In the genomic region with DNA sequence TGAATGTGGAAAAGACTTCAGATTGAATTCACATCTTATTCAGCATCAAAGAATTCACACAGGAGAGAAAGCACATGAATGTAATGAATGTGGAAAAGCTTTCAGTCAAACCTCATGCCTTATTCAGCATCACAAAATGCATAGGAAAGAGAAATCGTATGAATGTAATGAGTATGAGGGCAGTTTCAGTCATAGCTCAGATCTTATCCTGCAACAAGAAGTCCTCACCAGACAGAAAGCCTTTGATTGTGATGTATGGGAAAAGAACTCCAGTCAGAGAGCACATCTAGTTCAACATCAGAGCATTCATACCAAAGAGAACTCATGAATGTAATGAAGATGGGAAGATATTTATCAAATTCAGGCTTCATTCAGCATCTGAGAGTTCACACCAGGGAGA, we compare ENCODE assay signal across 16 cellular contexts. TPM values are rescaled to one million over a fixed set of nuclear protein-coding genes. Genes with fewer than 3 reads are reported as not detected.
DNase-seq lines count a peak whose midpoint lies in the region; ATAC-seq, FAIRE-seq and TF ChIP-seq lines count a peak whose summit lies in the region.
"Had no signal": no experiment of that assay in that cellular context is flagged by ENCODE, and none has a peak within 500 bp of the region (broad histone marks: within the 10 kb centered on the region; RNA-seq: fewer than 3 reads in every experiment).

No MANE protein-coding gene starts in this region.

- TF ChIP-seq EP300 in HepG2 (IDR thresholded peaks at IDR 0.05; ENCODE audit: low read depth in 2 of 2, low read length in 2 of 2) (no peak), HepG2 (CRISPR knock-in tag; IDR thresholded peaks at IDR 0.05; ENCODE audit: borderline replicate concordance) (no peak)

- H2AFZ ChIP-seq in HepG2 (ENCODE audit: low read length), result no peak overlapping the region
- H2AFZ ChIP-seq in keratinocyte (ENCODE audit: control insufficient read depth, low read length), result no peak overlapping the region
- H2AFZ ChIP-seq: GM23338 had no signal

- no peak for DNase-seq in activated CD4-positive, alpha-beta T cell treated with anti-CD3 and anti-CD28 coated beads for 36 hours
- no peak for DNase-seq in activated CD4-positive, alpha-beta T cell treated with anti-CD3 and anti-CD28 coated beads, Interleukin-2, amount 50 U/mL, for 1 hour
- DNase-seq in HepG2 (ENCODE audit: low spot score) (no peak), right lobe of liver (no peak), keratinocyte (ENCODE audit: low read depth, low spot score) (no peak), brain microvascular endothelial cell (no peak), AML-193 (lab: John Stamatoyannopoulos, UW) (no peak)
- DNase-seq: Calu3; CD4-positive, CD25-positive, alpha-beta regulatory T cell; DMS 273 treated with DMSO at 0.1 percent for 48 hours; H7 had no signal

- no peak for ATAC-seq in activated CD4-positive, alpha-beta T cell treated with anti-CD3 and anti-CD28 coated beads for 36 hours
- no peak for ATAC-seq in HepG2
- no peak for ATAC-seq in right lobe of liver
- ATAC-seq: GM23338 had no signal

- in situ Hi-C loops in HepG2 (cut with HindIII; ENCODE audit: extremely low pct_ligation_motif_present, low pct_unique_long_range_greater_than_20kb) (no loop called here), brain microvascular endothelial cell (cut with HindIII; ENCODE audit: low pct_ligation_motif_present, low sequenced_read_pairs) (no loop called here)

- H3K9ac ChIP-seq in HepG2 (ENCODE audit: insufficient read depth, low read depth, low read length), result no peak overlapping the region
- no peak overlapping the region for H3K9ac ChIP-seq in keratinocyte (ENCODE audit: control insufficient read depth, extremely low read depth, insufficient read depth, low read length)
- H3K9ac ChIP-seq: BLaER1 had no signal

- FAIRE-seq in HepG2 (lab: Jason Lieb, UNC) (no peak), keratinocyte (lab: Jason Lieb, UNC) (peak; percentile 5)
- FAIRE-seq: GM18507 had no signal

- no peaks in the 10 kb centered on the region for H3K9me3 ChIP-seq in HepG2 (ENCODE audit: low read length)
- H3K9me3 ChIP-seq in right lobe of liver, result no peaks in the 10 kb centered on the region
- no peaks in the 10 kb centered on the region for H3K9me3 ChIP-seq in keratinocyte (ENCODE audit: control insufficient read depth, low read depth, low read length)
- H3K9me3 ChIP-seq: BLaER1 had no signal

- H3K27ac ChIP-seq in HepG2 (ENCODE audit: extremely low read length, insufficient read depth, low read length) (no peak overlapping the region), right lobe of liver (no peak overlapping the region), keratinocyte (ENCODE audit: control insufficient read depth, insufficient read depth, low read length) (no peak overlapping the region), brain microvascular endothelial cell (no peak overlapping the region)
- H3K27ac ChIP-seq: 22Rv1, BLaER1 had no signal

- peak overlapping the region; percentile 55 for H3K27ac Mint-ChIP-seq in activated CD4-positive, alpha-beta T cell treated with anti-CD3 and anti-CD28 coated beads for 36 hours
- H3K27ac Mint-ChIP-seq: GM23338 had no signal

- POLR2A ChIA-PET in activated CD4-positive, alpha-beta T cell treated with anti-CD3 and anti-CD28 coated beads for 36 hours (lab: Charles Lee), result no interaction called here
- POLR2A ChIA-PET in HepG2 (lab: Yijun Ruan, JAX), result interaction anchor here (0.7 to 1.9 kb wide), 2 partner anchors 10 to 69 kb away, joined by 3 to 4 read pairs; a partner anchor contains a TSS

- dilution Hi-C loops in keratinocyte (cut with MboI; ENCODE audit: extremely low pct_ligation_motif_present, low sequenced_read_pairs), result no loop called here

- BruUV-seq in HepG2 (replicated peaks; lab: Mats Ljungman, UMichigan), result no TSS peak

- intact Hi-C loops in activated CD4-positive, alpha-beta T cell treated with anti-CD3 and anti-CD28 coated beads for 36 hours (cut with DNase I, micrococcal nuclease), result no loop called here
- intact Hi-C loops in HepG2 (cut with micrococcal nuclease; ENCODE audit: unreplicated experiment) (no loop called here), right lobe of liver (cut with DNase I) (no loop called here)

- no peak for TF ChIP-seq RAD21 in HepG2 (CRISPR knock-in tag; IDR thresholded peaks at IDR 0.05)

- no peaks in the 10 kb centered on the region for H3K27me3 Mint-ChIP-seq in activated CD4-positive, alpha-beta T cell treated with anti-CD3 and anti-CD28 coated beads for 36 hours
- H3K27me3 Mint-ChIP-seq: CD4-positive, CD25-positive, alpha-beta regulatory T cell; IgD-negative memory B cell had no signal

- TF ChIP-seq CTCF in HepG2 (CRISPR knock-in tag; IDR thresholded peaks at IDR 0.05) (no peak), right lobe of liver (IDR thresholded peaks at IDR 0.05) (no peak), keratinocyte (optimal IDR thresholded peaks at IDR 0.05 in 1 of 3, IDR thresholded peaks at IDR 0.05 in 1 of 3, conservative IDR thresholded peaks at IDR 0.05 in 1 of 3; ENCODE audit: extremely low read depth in 1 of 3, insufficient read depth in 2 of 3, low read length in 3 of 3) (no peak), brain microvascular endothelial cell (IDR thresholded peaks at IDR 0.05; ENCODE audit: low read depth, low read length, missing control alignments) (no peak)

- no peaks in the 10 kb centered on the region for H3K9me3 Mint-ChIP-seq in activated CD4-positive, alpha-beta T cell treated with anti-CD3 and anti-CD28 coated beads for 36 hours (ENCODE audit: low read depth)
- H3K9me3 Mint-ChIP-seq: CD4-positive, CD25-positive, alpha-beta regulatory T cell; GM23338; IgD-negative memory B cell had no signal

- H3K4me1 Mint-ChIP-seq in activated CD4-positive, alpha-beta T cell treated with anti-CD3 and anti-CD28 coated beads for 36 hours, result peaks cover 2% of the 10 kb centered on the region

- peaks cover 2% of the 10 kb centered on the region for H3K9me1 ChIP-seq in keratinocyte (ENCODE audit: control insufficient read depth, extremely low read depth, insufficient read depth, low read length)

- H3K4me2 ChIP-seq in HepG2 (ENCODE audit: low read depth, low read length) (no peak overlapping the region), keratinocyte (ENCODE audit: control insufficient read depth, extremely low read depth, insufficient read depth, low read depth, low read length) (no peak overlapping the region)
- H3K4me2 ChIP-seq: BLaER1, GM23338 had no signal

- H4K20me1 ChIP-seq in HepG2 (ENCODE audit: insufficient read depth, low read length), result no peaks in the 10 kb centered on the region
- H4K20me1 ChIP-seq in keratinocyte (ENCODE audit: control insufficient read depth, extremely low read depth, insufficient read depth, low read length), result no peaks in the 10 kb centered on the region

- CTCF ChIA-PET in activated CD4-positive, alpha-beta T cell treated with anti-CD3 and anti-CD28 coated beads for 36 hours (lab: Charles Lee), result no interaction called here
- CTCF ChIA-PET in HepG2 (lab: Yijun Ruan, JAX; ENCODE audit: low intra/inter-chr PET ratio, low total read pairs), result no interaction called here

- H3K4me3 ChIP-seq in HepG2 (replicated peaks in 1 of 3; ENCODE audit: insufficient read depth in 1 of 3, low read depth in 2 of 3, low read length in 3 of 3) (no peak overlapping the region), right lobe of liver (no peak overlapping the region), keratinocyte (ENCODE audit: control insufficient read depth in 2 of 3, extremely low read depth in 1 of 3, insufficient read depth in 2 of 3, low read depth in 1 of 3, low read length in 3 of 3) (no peak overlapping the region), brain microvascular endothelial cell (ENCODE audit: low read depth, low read length) (no peak overlapping the region)
- H3K4me3 ChIP-seq: BLaER1, GM23338 had no signal

- no peak for TF ChIP-seq POLR2A in HepG2 (IDR thresholded peaks at IDR 0.05; ENCODE audit: insufficient read depth in 1 of 2, low read depth in 2 of 2, low read length in 2 of 2)
- no peak for TF ChIP-seq POLR2A in right lobe of liver (IDR thresholded peaks at IDR 0.05)

- H3K36me3 ChIP-seq in HepG2 (replicated peaks in 1 of 2; ENCODE audit: control insufficient read depth in 1 of 2, insufficient read depth in 2 of 2, low read length in 2 of 2) (peaks cover 6 to 52% of the 10 kb centered on the region in 2 experiments), right lobe of liver (peaks cover 0 to 28% (median 4%) of the 10 kb centered on the region in 4 donors), keratinocyte (ENCODE audit: control insufficient read depth in 2 of 2, extremely low read depth in 1 of 2, insufficient read depth in 2 of 2, low read length in 2 of 2) (peaks cover 0 to 20% of the 10 kb centered on the region in 2 experiments), brain microvascular endothelial cell (replicated peaks) (peaks cover 39% of the 10 kb centered on the region)

- H3K4me3 Mint-ChIP-seq in activated CD4-positive, alpha-beta T cell treated with anti-CD3 and anti-CD28 coated beads for 36 hours, result no peak overlapping the region
- H3K4me3 Mint-ChIP-seq: CD4-positive, CD25-positive, alpha-beta regulatory T cell; GM23338; IgD-negative memory B cell had no signal

- no peaks in the 10 kb centered on the region for H3K27me3 ChIP-seq in HepG2 (ENCODE audit: control insufficient read depth in 1 of 2, insufficient read depth in 2 of 2, low read length in 2 of 2)
- no peaks in the 10 kb centered on the region for H3K27me3 ChIP-seq in right lobe of liver
- no peaks in the 10 kb centered on the region for H3K27me3 ChIP-seq in keratinocyte (ENCODE audit: control insufficient read depth, extremely low read depth, insufficient read depth, low read length)
- no peaks in the 10 kb centered on the region for H3K27me3 ChIP-seq in brain microvascular endothelial cell (replicated peaks)
- H3K27me3 ChIP-seq: BLaER1 had no signal

- WGBS in HepG2 (ENCODE audit: low lambda C conversion rate), result 95% methylated on average over 1 of the region's 1 CpG
- 100% methylated on average over 1 of the region's 1 CpG for WGBS in right lobe of liver (ENCODE audit: insufficient coverage, low coverage, low lambda C conversion rate, missing lambda C conversion rate)

- H3K4me1 ChIP-seq in HepG2 (ENCODE audit: insufficient read depth, low read length) (no peaks in the 10 kb centered on the region), right lobe of liver (no peaks in the 10 kb centered on the region), keratinocyte (ENCODE audit: control insufficient read depth, extremely low read depth, insufficient read depth, low read length) (peaks cover 3% of the 10 kb centered on the region)

- peaks cover 40% of the 10 kb centered on the region for H3K36me3 Mint-ChIP-seq in activated CD4-positive, alpha-beta T cell treated with anti-CD3 and anti-CD28 coated beads for 36 hours (ENCODE audit: low read depth)
- H3K36me3 Mint-ChIP-seq: IgD-negative memory B cell had no signal

- H3K79me2 ChIP-seq in HepG2 (ENCODE audit: insufficient read depth, low read length) (no peaks in the 10 kb centered on the region), keratinocyte (ENCODE audit: control insufficient read depth, insufficient read depth, low read length) (peaks cover 3% of the 10 kb centered on the region)

RNA-seq across cellular contexts. Expression of a gene that starts 14.8 kb away (rescaled TPM):
- 10 to 100 TPM; 51.1 to 52.0 TPM for total RNA-seq in activated CD4-positive, alpha-beta T cell treated with anti-CD3 and anti-CD28 coated beads for 36 hours
- total RNA-seq in HepG2 (2016; rRNA removed; fragmentation: Illumina TruSeq; extraction: Trizol) (53.4 and 54.8 TPM in 2 replicates), right lobe of liver (10 to 100 TPM; 21.5 to 44.4 (median 26.0) TPM)
- total RNA-seq in HepG2 (2016; cell fraction: cytosol; rRNA removed; fragmentation: Illumina TruSeq; extraction: Trizol; ENCODE audit: low read depth), result 16.2 and 27.8 TPM in 2 replicates
- 55.5 and 56.9 TPM in 2 replicates for total RNA-seq in HepG2 (2016; cell fraction: insoluble cytoplasmic fraction; rRNA removed; fragmentation: Illumina TruSeq; extraction: Trizol)
- total RNA-seq in HepG2 (2016; cell fraction: membrane; rRNA removed; fragmentation: Illumina TruSeq; extraction: Trizol), result 43.6 and 47.0 TPM in 2 replicates
- total RNA-seq in HepG2 (2016; cell fraction: nucleus; rRNA removed; fragmentation: Illumina TruSeq; extraction: Trizol), result 62.9 and 68.9 TPM in 2 replicates
- polyA plus RNA-seq in HepG2 (2011; rRNA removed) (75.6 and 83.2 TPM in 2 replicates), keratinocyte (46.2 to 71.1 TPM (median 59.6 TPM) in 3 replicates)
- polyA plus RNA-seq in HepG2 (2011; cell fraction: cytosol; rRNA removed), result 46.0 and 47.5 TPM in 2 replicates
- polyA plus RNA-seq in HepG2 (2011; cell fraction: nucleus; rRNA removed), result 141 and 161 TPM in 2 replicates
- 32.8 and 35.8 TPM in 2 replicates for polyA plus RNA-seq in HepG2 (2012)
- polyA plus RNA-seq in HepG2 (2016; cell fraction: cytosol; fragmentation: Illumina TruSeq; extraction: Trizol; ENCODE audit: low read depth), result 22.2 and 35.6 TPM in 2 replicates
- 41.3 and 42.7 TPM in 2 replicates for polyA plus RNA-seq in HepG2 (2016; cell fraction: insoluble cytoplasmic fraction; fragmentation: Illumina TruSeq; extraction: Trizol; ENCODE audit: low read depth)
- polyA plus RNA-seq in HepG2 (2016; cell fraction: membrane; fragmentation: Illumina TruSeq; extraction: Trizol; ENCODE audit: low read depth), result 30.7 and 38.8 TPM in 2 replicates
- polyA plus RNA-seq in HepG2 (2016; cell fraction: nucleus; fragmentation: Illumina TruSeq; extraction: Trizol; ENCODE audit: insufficient read depth, low read depth), result 77.8 and 80.4 TPM in 2 replicates
- 46.6 and 83.6 TPM in 2 replicates for polyA minus RNA-seq in HepG2 (2011; rRNA and poly(A)+ RNA removed; ENCODE audit: low replicate concordance)
- polyA minus RNA-seq in HepG2 (2011; cell fraction: cytosol; rRNA and poly(A)+ RNA removed), result 24.0 and 25.8 TPM in 2 replicates
- polyA minus RNA-seq in HepG2 (2011; cell fraction: nucleus; rRNA and poly(A)+ RNA removed), result 176 and 200 TPM in 2 replicates
- 6.2 TPM for polyA plus RNA-seq in keratinocyte (2011; ENCODE audit: low read depth)
- polyA plus RNA-seq in keratinocyte (2011; cell fraction: cytosol; rRNA removed), result 31.4 and 45.4 TPM in 2 replicates
- polyA plus RNA-seq in keratinocyte (2011; cell fraction: nucleus; rRNA removed), result 121 and 122 TPM in 2 replicates
- 21.3 and 34.4 TPM in 2 replicates for polyA plus RNA-seq in keratinocyte (2012; ENCODE audit: low replicate concordance)
- polyA minus RNA-seq in keratinocyte, result 29.8 to 69.0 TPM (median 31.3 TPM) in 3 replicates
- polyA minus RNA-seq in keratinocyte (2011; cell fraction: cytosol; rRNA and poly(A)+ RNA removed), result 21.1 TPM
- 44.1 and 62.5 TPM in 2 replicates for polyA minus RNA-seq in keratinocyte (2011; cell fraction: nucleus; rRNA and poly(A)+ RNA removed)
- total RNA-seq: Calu3 had no signal

RNA-seq across cellular contexts. Expression of a gene that starts 21.3 kb away (rescaled TPM):
- 1 to 10 TPM; 4.9 to 5.5 TPM for total RNA-seq in activated CD4-positive, alpha-beta T cell treated with anti-CD3 and anti-CD28 coated beads for 36 hours
- total RNA-seq in HepG2 (2016; rRNA removed; fragmentation: Illumina TruSeq; extraction: Trizol) (6.3 and 10.4 TPM in 2 replicates), right lobe of liver (1 to 10 TPM; 1.4 to 3.4 (median 2.3) TPM)
- 1.0 and 1.3 TPM in 2 replicates for total RNA-seq in HepG2 (2016; cell fraction: cytosol; rRNA removed; fragmentation: Illumina TruSeq; extraction: Trizol; ENCODE audit: low read depth)
- total RNA-seq in HepG2 (2016; cell fraction: insoluble cytoplasmic fraction; rRNA removed; fragmentation: Illumina TruSeq; extraction: Trizol), result 6.0 and 8.6 TPM in 2 replicates
- total RNA-seq in HepG2 (2016; cell fraction: membrane; rRNA removed; fragmentation: Illumina TruSeq; extraction: Trizol), result 3.2 and 3.9 TPM in 2 replicates
- total RNA-seq in HepG2 (2016; cell fraction: nucleus; rRNA removed; fragmentation: Illumina TruSeq; extraction: Trizol), result 3.5 and 4.0 TPM in 2 replicates
- polyA plus RNA-seq in HepG2 (2011; rRNA removed) (4.7 and 5.4 TPM in 2 replicates), keratinocyte (5.5 to 7.6 TPM (median 5.7 TPM) in 3 replicates)
- polyA plus RNA-seq in HepG2 (2011; cell fraction: cytosol; rRNA removed), result 3.4 and 4.4 TPM in 2 replicates
- 0.87 and 1.9 TPM in 2 replicates for polyA plus RNA-seq in HepG2 (2011; cell fraction: nucleus; rRNA removed)
- 4.5 and 5.0 TPM in 2 replicates for polyA plus RNA-seq in HepG2 (2012)
- polyA plus RNA-seq in HepG2 (2016; cell fraction: cytosol; fragmentation: Illumina TruSeq; extraction: Trizol; ENCODE audit: low read depth), result 0.53 and 0.85 TPM in 2 replicates
- 8.3 and 10.1 TPM in 2 replicates for polyA plus RNA-seq in HepG2 (2016; cell fraction: insoluble cytoplasmic fraction; fragmentation: Illumina TruSeq; extraction: Trizol; ENCODE audit: low read depth)
- polyA plus RNA-seq in HepG2 (2016; cell fraction: membrane; fragmentation: Illumina TruSeq; extraction: Trizol; ENCODE audit: low read depth), result 1.4 and 1.9 TPM in 2 replicates
- polyA plus RNA-seq in HepG2 (2016; cell fraction: nucleus; fragmentation: Illumina TruSeq; extraction: Trizol; ENCODE audit: insufficient read depth, low read depth), result 5.9 and 6.7 TPM in 2 replicates
- 1.1 and 3.9 TPM in 2 replicates for polyA minus RNA-seq in HepG2 (2011; rRNA and poly(A)+ RNA removed; ENCODE audit: low replicate concordance)
- 2.8 and 3.8 TPM in 2 replicates for polyA minus RNA-seq in HepG2 (2011; cell fraction: cytosol; rRNA and poly(A)+ RNA removed)
- 6.2 and 7.5 TPM in 2 replicates for polyA minus RNA-seq in HepG2 (2011; cell fraction: nucleus; rRNA and poly(A)+ RNA removed)
- polyA plus RNA-seq in keratinocyte (2011; ENCODE audit: low read depth), result 2.0 TPM
- 4.8 and 7.8 TPM in 2 replicates for polyA plus RNA-seq in keratinocyte (2011; cell fraction: cytosol; rRNA removed)
- polyA plus RNA-seq in keratinocyte (2011; cell fraction: nucleus; rRNA removed), result 4.6 and 6.6 TPM in 2 replicates
- 3.4 and 4.1 TPM in 2 replicates for polyA plus RNA-seq in keratinocyte (2012; ENCODE audit: low replicate concordance)
- 0.82 to 3.7 TPM (median 1.2 TPM) in 3 replicates for polyA minus RNA-seq in keratinocyte
- 3.6 TPM for polyA minus RNA-seq in keratinocyte (2011; cell fraction: cytosol; rRNA and poly(A)+ RNA removed)
- 3.2 and 5.5 TPM in 2 replicates for polyA minus RNA-seq in keratinocyte (2011; cell fraction: nucleus; rRNA and poly(A)+ RNA removed)

RNA-seq across cellular contexts. Expression of a gene that starts 24.8 kb away (rescaled TPM):
- total RNA-seq in activated CD4-positive, alpha-beta T cell treated with anti-CD3 and anti-CD28 coated beads for 36 hours, result under 1 TPM; 0.57 to 0.58 TPM
- total RNA-seq in HepG2 (2016; rRNA removed; fragmentation: Illumina TruSeq; extraction: Trizol) (0.60 and 0.95 TPM in 2 replicates), right lobe of liver (1 to 10 TPM in 1 of 6 experiments, under 1 TPM in 3, not detected in 2; 0.25 to 1.4 (median 0.29) TPM)
- 2.2 and 2.6 TPM in 2 replicates for total RNA-seq in HepG2 (2016; cell fraction: cytosol; rRNA removed; fragmentation: Illumina TruSeq; extraction: Trizol; ENCODE audit: low read depth)
- total RNA-seq in HepG2 (2016; cell fraction: insoluble cytoplasmic fraction; rRNA removed; fragmentation: Illumina TruSeq; extraction: Trizol), result 0.42 and 0.65 TPM in 2 replicates
- 1.3 and 1.4 TPM in 2 replicates for total RNA-seq in HepG2 (2016; cell fraction: membrane; rRNA removed; fragmentation: Illumina TruSeq; extraction: Trizol)
- 1.3 and 1.4 TPM in 2 replicates for total RNA-seq in HepG2 (2016; cell fraction: nucleus; rRNA removed; fragmentation: Illumina TruSeq; extraction: Trizol)
- polyA plus RNA-seq in HepG2 (2011; rRNA removed) (0.78 and 1.6 TPM in 2 replicates), keratinocyte (0.18 to 0.26 TPM (median 0.23 TPM) in 3 replicates)
- polyA plus RNA-seq in HepG2 (2011; cell fraction: cytosol; rRNA removed), result 0.83 and 1.5 TPM in 2 replicates
- 3.0 and 3.2 TPM in 2 replicates for polyA plus RNA-seq in HepG2 (2011; cell fraction: nucleus; rRNA removed)
- polyA plus RNA-seq in HepG2 (2012), result 1.9 and 2.5 TPM in 2 replicates
- 1.4 and 2.2 TPM in 2 replicates for polyA plus RNA-seq in HepG2 (2016; cell fraction: cytosol; fragmentation: Illumina TruSeq; extraction: Trizol; ENCODE audit: low read depth)
- 0.38 and 0.45 TPM in 2 replicates for polyA plus RNA-seq in HepG2 (2016; cell fraction: insoluble cytoplasmic fraction; fragmentation: Illumina TruSeq; extraction: Trizol; ENCODE audit: low read depth)
- polyA plus RNA-seq in HepG2 (2016; cell fraction: membrane; fragmentation: Illumina TruSeq; extraction: Trizol; ENCODE audit: low read depth), result 1.4 and 1.9 TPM in 2 replicates
- polyA plus RNA-seq in HepG2 (2016; cell fraction: nucleus; fragmentation: Illumina TruSeq; extraction: Trizol; ENCODE audit: insufficient read depth, low read depth), result 1.1 and 2.7 TPM in 2 replicates
- polyA minus RNA-seq in HepG2 (2011; rRNA and poly(A)+ RNA removed; ENCODE audit: low replicate concordance), result 0.12 and 0.19 TPM in 2 replicates
- 1.1 TPM in 1 of 2 replicates, not detected in the other for polyA minus RNA-seq in HepG2 (2011; cell fraction: cytosol; rRNA and poly(A)+ RNA removed)
- polyA minus RNA-seq in HepG2 (2011; cell fraction: nucleus; rRNA and poly(A)+ RNA removed), result 0.90 and 1.2 TPM in 2 replicates
- polyA plus RNA-seq in keratinocyte (2011; ENCODE audit: low read depth), result 0.26 TPM
- 0.05 and 0.13 TPM in 2 replicates for polyA plus RNA-seq in keratinocyte (2011; cell fraction: cytosol; rRNA removed)
- 0.15 and 0.19 TPM in 2 replicates for polyA plus RNA-seq in keratinocyte (2011; cell fraction: nucleus; rRNA removed)
- 1.7 TPM in 1 of 2 replicates, not detected in the other for polyA plus RNA-seq in keratinocyte (2012; ENCODE audit: low replicate concordance)
- polyA minus RNA-seq in keratinocyte, result 0.20 TPM in 1 of 3 replicates, not detected in the others
- polyA minus RNA-seq in keratinocyte (2011; cell fraction: cytosol; rRNA and poly(A)+ RNA removed), result not detected
- polyA minus RNA-seq in keratinocyte (2011; cell fraction: nucleus; rRNA and poly(A)+ RNA removed), result not detected in 2 replicates
- total RNA-seq: Calu3, GM23338 had no signal

RNA-seq across cellular contexts. Expression of a gene that starts 43.5 kb away (rescaled TPM):
- 10 to 100 TPM; 20.5 to 25.2 TPM for total RNA-seq in activated CD4-positive, alpha-beta T cell treated with anti-CD3 and anti-CD28 coated beads for 36 hours
- total RNA-seq in HepG2 (2016; rRNA removed; fragmentation: Illumina TruSeq; extraction: Trizol) (16.3 and 16.8 TPM in 2 replicates), right lobe of liver (1 to 10 TPM; 4.5 to 7.4 (median 6.0) TPM)
- 5.3 and 8.9 TPM in 2 replicates for total RNA-seq in HepG2 (2016; cell fraction: cytosol; rRNA removed; fragmentation: Illumina TruSeq; extraction: Trizol; ENCODE audit: low read depth)
- 16.4 and 17.2 TPM in 2 replicates for total RNA-seq in HepG2 (2016; cell fraction: insoluble cytoplasmic fraction; rRNA removed; fragmentation: Illumina TruSeq; extraction: Trizol)
- total RNA-seq in HepG2 (2016; cell fraction: membrane; rRNA removed; fragmentation: Illumina TruSeq; extraction: Trizol), result 6.3 and 7.2 TPM in 2 replicates
- 17.7 and 18.0 TPM in 2 replicates for total RNA-seq in HepG2 (2016; cell fraction: nucleus; rRNA removed; fragmentation: Illumina TruSeq; extraction: Trizol)
- polyA plus RNA-seq in HepG2 (2011; rRNA removed) (12.1 and 12.3 TPM in 2 replicates), keratinocyte (10.3 to 13.1 TPM (median 11.6 TPM) in 3 replicates)
- 8.5 and 9.3 TPM in 2 replicates for polyA plus RNA-seq in HepG2 (2011; cell fraction: cytosol; rRNA removed)
- 19.5 and 21.4 TPM in 2 replicates for polyA plus RNA-seq in HepG2 (2011; cell fraction: nucleus; rRNA removed)
- polyA plus RNA-seq in HepG2 (2012), result 6.9 and 7.4 TPM in 2 replicates
- 0.67 and 0.86 TPM in 2 replicates for polyA plus RNA-seq in HepG2 (2016; cell fraction: cytosol; fragmentation: Illumina TruSeq; extraction: Trizol; ENCODE audit: low read depth)
- polyA plus RNA-seq in HepG2 (2016; cell fraction: insoluble cytoplasmic fraction; fragmentation: Illumina TruSeq; extraction: Trizol; ENCODE audit: low read depth), result 10.6 and 12.8 TPM in 2 replicates
- polyA plus RNA-seq in HepG2 (2016; cell fraction: membrane; fragmentation: Illumina TruSeq; extraction: Trizol; ENCODE audit: low read depth), result 1.9 and 2.2 TPM in 2 replicates
- polyA plus RNA-seq in HepG2 (2016; cell fraction: nucleus; fragmentation: Illumina TruSeq; extraction: Trizol; ENCODE audit: insufficient read depth, low read depth), result 22.2 and 24.0 TPM in 2 replicates
- polyA minus RNA-seq in HepG2 (2011; rRNA and poly(A)+ RNA removed; ENCODE audit: low replicate concordance), result 23.9 and 24.6 TPM in 2 replicates
- polyA minus RNA-seq in HepG2 (2011; cell fraction: cytosol; rRNA and poly(A)+ RNA removed), result 7.1 and 8.5 TPM in 2 replicates
- polyA minus RNA-seq in HepG2 (2011; cell fraction: nucleus; rRNA and poly(A)+ RNA removed), result 29.0 and 31.5 TPM in 2 replicates
- polyA plus RNA-seq in keratinocyte (2011; ENCODE audit: low read depth), result 3.1 TPM
- 5.3 and 6.2 TPM in 2 replicates for polyA plus RNA-seq in keratinocyte (2011; cell fraction: cytosol; rRNA removed)
- polyA plus RNA-seq in keratinocyte (2011; cell fraction: nucleus; rRNA removed), result 19.5 and 21.2 TPM in 2 replicates
- 3.9 and 8.5 TPM in 2 replicates for polyA plus RNA-seq in keratinocyte (2012; ENCODE audit: low replicate concordance)
- 16.4 to 21.7 TPM (median 19.2 TPM) in 3 replicates for polyA minus RNA-seq in keratinocyte
- 9.6 TPM for polyA minus RNA-seq in keratinocyte (2011; cell fraction: cytosol; rRNA and poly(A)+ RNA removed)
- 16.1 and 21.2 TPM in 2 replicates for polyA minus RNA-seq in keratinocyte (2011; cell fraction: nucleus; rRNA and poly(A)+ RNA removed)
